ENCODE assay signal across 8 cellular contexts in genomic region chr14:69879175-69880047, GRCh38. TPM values are rescaled to one million over a fixed set of nuclear protein-coding genes. Genes with fewer than 3 reads are reported as not detected.
DNase-seq lines count a peak whose midpoint lies in the region; ATAC-seq and TF ChIP-seq lines count a peak whose summit lies in the region.

Gene SMOC1 (plus strand): TSS chr14:69879416. CDS start chr14:69879679, 263 bp downstream.

- intact Hi-C loops in MCF 10A (cut with micrococcal nuclease): loop anchor here (1.0 kb wide), 1 partner anchor 120 kb away; no protein-coding TSS in a partner anchor

- TF ChIP-seq CTCF in MCF 10A (IDR thresholded peaks at IDR 0.05; ENCODE audit: unreplicated experiment) (no peak), kidney epithelial cell (IDR thresholded peaks at IDR 0.05; ENCODE audit: insufficient read depth, low read length, poor library complexity, severe bottlenecking) (no peak)

- no peaks in the 10 kb centered on the region for H3K9me3 Mint-ChIP-seq in MCF 10A (ENCODE audit: unreplicated experiment)

- no TSS peak for BruUV-seq in MCF 10A (replicated peaks; lab: Mats Ljungman, UMichigan)

- DNase-seq in NCI-H2227 treated with DMSO at 0.1 percent for 48 hours (lab: John Stamatoyannopoulos, UW): peak; percentile 73
- DNase-seq in MCF 10A (ENCODE audit: unreplicated experiment): peak; percentile 88
- no peak for DNase-seq in kidney epithelial cell (ENCODE audit: low read depth)
- DNase-seq in stimulated activated CD8-positive, alpha-beta memory T cell treated with anti-CD3 and anti-CD28 coated beads, Interleukin-4, amount 100 ng/mL, for 24 hours (ENCODE audit: low read depth): peak; percentile 16
- DNase-seq in HK-2 (ENCODE audit: unreplicated experiment): no peak

- CTCF ChIA-PET in MCF 10A (lab: Yijun Ruan, JAX): interaction anchor here (0.5 to 3.6 kb wide), 11 partner anchors 8 to 689 kb away, joined by 3 to 36 read pairs (median 3); no protein-coding TSS in a partner anchor

- no peaks in the 10 kb centered on the region for H3K27me3 Mint-ChIP-seq in MCF 10A (ENCODE audit: insufficient read depth, unreplicated experiment)

- H3K4me1 Mint-ChIP-seq in MCF 10A (ENCODE audit: insufficient read depth, unreplicated experiment): peaks cover 40% of the 10 kb centered on the region

- H3K4me3 ChIP-seq in kidney epithelial cell (ENCODE audit: low read depth, low read length): peak within 1 kb of the TSS; percentile 22

- POLR2A ChIA-PET in MCF 10A (lab: Yijun Ruan, JAX): interaction anchor here (0.7 to 2.7 kb wide), 4 partner anchors 8 to 149 kb away, joined by 3 to 12 read pairs (median 4); no protein-coding TSS in a partner anchor

- H3K27ac Mint-ChIP-seq in MCF 10A (ENCODE audit: low read depth, unreplicated experiment): peak within 1 kb of the TSS; percentile 61

- H3K4me3 Mint-ChIP-seq in MCF 10A (ENCODE audit: unreplicated experiment): peak within 1 kb of the TSS; percentile 87

- ATAC-seq in GM19025 (IDR thresholded peaks at IDR 0.05; ENCODE audit: low read depth, unreplicated experiment) (peak; percentile 64), GM19328 (IDR thresholded peaks at IDR 0.05; ENCODE audit: unreplicated experiment) (no peak), GM19324 (IDR thresholded peaks at IDR 0.05; ENCODE audit: low FRiP score, unreplicated experiment) (no peak)

- H3K36me3 Mint-ChIP-seq in MCF 10A (ENCODE audit: insufficient read depth, unreplicated experiment): no peaks in the 10 kb centered on the region

- no peaks in the 10 kb centered on the region for H3K36me3 ChIP-seq in kidney epithelial cell (ENCODE audit: control insufficient read depth, insufficient read depth, low read length)

- H3K27me3 ChIP-seq in kidney epithelial cell (ENCODE audit: control insufficient read depth, insufficient read depth, low read length): peaks cover 48% of the 10 kb centered on the region

RNA-seq across cellular contexts. Expression of gene SMOC1, which starts in this region (rescaled TPM):
- total RNA-seq in MCF 10A (2022) (22.9 and 23.6 TPM in 2 replicates), kidney epithelial cell (1.4 and 2.7 TPM in 2 replicates)

Comparison
In these comparisons a context has a peak if more than half of its experiments do, and no peak if none do; other contexts are left out.
1. DNase-seq: peak in NCI-H2227 treated with DMSO at 0.1 percent for 48 hours (single experiment), MCF 10A (single experiment) and stimulated activated CD8-positive, alpha-beta memory T cell treated with anti-CD3 and anti-CD28 coated beads, Interleukin-4, amount 100 ng/mL, for 24 hours (single experiment); none in kidney epithelial cell (single experiment) and HK-2 (single experiment).